In genomic region chr20:33532753-33533459, GRCh38 we compare ENCODE assay signal across 14 cellular contexts. TPM values are rescaled to one million over a fixed set of nuclear protein-coding genes. Genes with fewer than 3 reads are reported as not detected.
A peak's percentile ranks its signal among the peaks of the same experiment; 100 is the strongest.
DNase-seq lines count a peak whose midpoint lies in the region; ATAC-seq and TF ChIP-seq lines count a peak whose summit lies in the region.
"Had no signal": no experiment of that assay in that cellular context is flagged by ENCODE, and none has a peak within 500 bp of the region (broad histone marks: within the 10 kb centered on the region; RNA-seq: fewer than 3 reads in every experiment).

No MANE protein-coding gene starts in this region.

- H3K4me3 ChIP-seq in CD4-positive, CD25-positive, alpha-beta regulatory T cell (ENCODE audit: low read depth, low read length): no peak overlapping the region
- no peak overlapping the region for H3K4me3 ChIP-seq in fibroblast of pulmonary artery (replicated peaks; ENCODE audit: low read depth, low read length)

- H3K4me3 Mint-ChIP-seq in CD4-positive, CD25-positive, alpha-beta regulatory T cell: no peak overlapping the region
- no peak overlapping the region for H3K4me3 Mint-ChIP-seq in H9

- no peak overlapping the region for H3K4ac ChIP-seq in H9 (ENCODE audit: low read depth, low read length)

- no peaks in the 10 kb centered on the region for H3K36me3 ChIP-seq in CD4-positive, CD25-positive, alpha-beta regulatory T cell (ENCODE audit: control insufficient read depth, insufficient read depth, low read length)

- H3K9me3 ChIP-seq in CD4-positive, CD25-positive, alpha-beta regulatory T cell (ENCODE audit: control insufficient read depth in 2 of 2, low read length in 2 of 2): no peaks in the 10 kb centered on the region
- H3K9me3 ChIP-seq in H9 (ENCODE audit: control insufficient read depth, low read depth, low read length): no peaks in the 10 kb centered on the region

- ATAC-seq in CD4-positive, CD25-positive, alpha-beta regulatory T cell (ENCODE audit: low read depth in 2 of 2): no peak
- no peak for ATAC-seq in GM21576 (IDR thresholded peaks at IDR 0.05; ENCODE audit: unreplicated experiment)

- H3K27ac Mint-ChIP-seq in CD4-positive, CD25-positive, alpha-beta regulatory T cell: peak overlapping the region in 2 of 3 donors; percentile 38 to 39
- H3K27ac Mint-ChIP-seq in H9: no peak overlapping the region

- H3K9me3 Mint-ChIP-seq in CD4-positive, CD25-positive, alpha-beta regulatory T cell: peaks cover 0 to 3% (median 0%) of the 10 kb centered on the region in 7 donors
- H3K9me3 Mint-ChIP-seq in H9: peaks cover 12 to 15% of the 10 kb centered on the region in 2 experiments

- no peaks in the 10 kb centered on the region for H3K27me3 Mint-ChIP-seq in CD4-positive, CD25-positive, alpha-beta regulatory T cell
- H3K27me3 Mint-ChIP-seq in H9 (ENCODE audit: low read depth): peaks cover 3% of the 10 kb centered on the region; the same call in 1 of the 2 replicates

- no peak overlapping the region for H2BK5ac ChIP-seq in H9 (ENCODE audit: insufficient read length, low read length)

- in situ Hi-C loops in KBM-7 (cut with MboI; ENCODE audit: low pct_unique_long_range_greater_than_20kb, low sequenced_read_pairs): no loop called here

- H3K23ac ChIP-seq in H9 (ENCODE audit: insufficient read length, low read depth, low read length): no peak overlapping the region

- no peak overlapping the region for H2AK5ac ChIP-seq in H9 (ENCODE audit: insufficient read length, low read length)

- WGBS in H9 (ENCODE audit: extremely low coverage, insufficient read length, low lambda C conversion rate): no CpG with 5 or more reads among the region's 2 CpGs

- H3K4me1 Mint-ChIP-seq in CD4-positive, CD25-positive, alpha-beta regulatory T cell: peaks cover 16 to 41% (median 26%) of the 10 kb centered on the region in 4 donors
- H3K4me1 Mint-ChIP-seq in H9: peaks cover 4 to 7% of the 10 kb centered on the region in 2 experiments

- no peak overlapping the region for H2BK12ac ChIP-seq in H9 (ENCODE audit: insufficient read length, low read depth, low read length)

- H3K79me1 ChIP-seq in H9 (ENCODE audit: insufficient read depth, low read depth, low read length, poor library complexity, severe bottlenecking): no peaks in the 10 kb centered on the region

- DNase-seq in CD4-positive, CD25-positive, alpha-beta regulatory T cell: no peak
- peak; percentile 28 for DNase-seq in NCI-H748 (lab: John Stamatoyannopoulos, UW; ENCODE audit: unreplicated experiment)
- DNase-seq in fibroblast of pulmonary artery (ENCODE audit: low read depth): peak; percentile 59
- peak; percentile 26 for DNase-seq in myocyte (ENCODE audit: low read depth)
- DNase-seq in H9: no peak
- DNase-seq in KBM-7: no peak
- DNase-seq: activated CD4-positive, alpha-beta T cell treated with anti-CD3 and anti-CD28 coated beads, Interleukin-2, amount 50 U/mL, for 1 hour; cerebellar nuclear complex; hippocampal formation; NCI-H1048; posterior cingulate gyrus; SIG-M5 had no signal

- no peaks in the 10 kb centered on the region for H3K23me2 ChIP-seq in H9 (ENCODE audit: insufficient read length, low read depth, low read length, poor library complexity, severe bottlenecking)

- H4K5ac ChIP-seq in H9 (ENCODE audit: insufficient read length, low read depth, low read length): no peak overlapping the region

- H3K4me1 ChIP-seq in CD4-positive, CD25-positive, alpha-beta regulatory T cell (ENCODE audit: control insufficient read depth, insufficient read depth, low read length, poor library complexity, severe bottlenecking): no peaks in the 10 kb centered on the region
- no peaks in the 10 kb centered on the region for H3K4me1 ChIP-seq in H9 (ENCODE audit: insufficient read depth, low read length)

- TF ChIP-seq CTCF in fibroblast of pulmonary artery (IDR thresholded peaks at IDR 0.05; ENCODE audit: low read length, missing control alignments) (no peak), H9 (conservative IDR thresholded peaks at IDR 0.05) (no peak)

- H2BK20ac ChIP-seq in H9 (ENCODE audit: low read depth, low read length, poor library complexity, severe bottlenecking): no peak overlapping the region

- H3T11ph ChIP-seq in H9 (ENCODE audit: low read length): no peak overlapping the region

- no peak overlapping the region for H3K56ac ChIP-seq in H9 (ENCODE audit: insufficient read length, low read depth, low read length)

- no peaks in the 10 kb centered on the region for H3K27me3 ChIP-seq in CD4-positive, CD25-positive, alpha-beta regulatory T cell (ENCODE audit: control insufficient read depth, insufficient read depth, low read length)
- H3K27me3 ChIP-seq in H9 (ENCODE audit: insufficient read depth, low read length): no peaks in the 10 kb centered on the region

- no peak overlapping the region for H3K27ac ChIP-seq in CD4-positive, CD25-positive, alpha-beta regulatory T cell (ENCODE audit: insufficient read depth, low read length, poor library complexity, severe bottlenecking)
- H3K27ac ChIP-seq in H9 (ENCODE audit: insufficient read length, low read depth, low read length): no peak overlapping the region
- H3K27ac ChIP-seq: epithelial cell of prostate had no signal

- no peak overlapping the region for H2BK120ac ChIP-seq in H9 (ENCODE audit: low read depth, low read length, poor library complexity, severe bottlenecking)

- H3K79me2 ChIP-seq in H9 (ENCODE audit: insufficient read depth, low read length): no peaks in the 10 kb centered on the region; the same call in 1 of the 2 replicates

- H4K8ac ChIP-seq in H9 (replicated peaks; ENCODE audit: insufficient read length, low read depth, low read length): no peak overlapping the region

- no peak overlapping the region for H3K9ac ChIP-seq in H9 (ENCODE audit: extremely low read depth, insufficient read length, low read length)

- H4K20me1 ChIP-seq in H9 (ENCODE audit: control insufficient read depth, insufficient read depth, insufficient read length): no peaks in the 10 kb centered on the region

- H4K91ac ChIP-seq in H9 (ENCODE audit: insufficient read length, low read depth, low read length): no peak overlapping the region

- H3K4me2 ChIP-seq in H9 (ENCODE audit: insufficient read depth, insufficient read length, low read length): no peak overlapping the region

- no peak overlapping the region for H3K14ac ChIP-seq in H9 (ENCODE audit: insufficient read depth, low read length)

- no peak overlapping the region for H2BK15ac ChIP-seq in H9 (ENCODE audit: low read depth, low read length)

- H3K18ac ChIP-seq in H9 (ENCODE audit: insufficient read length, low read depth, low read length): no peak overlapping the region

- peaks cover 17% of the 10 kb centered on the region for H3K36me3 Mint-ChIP-seq in CD4-positive, CD25-positive, alpha-beta regulatory T cell
- H3K36me3 Mint-ChIP-seq in H9 (ENCODE audit: insufficient read depth in 1 of 3, low read depth in 3 of 3): peaks cover 11 to 14% (median 13%) of the 10 kb centered on the region in 3 experiments

- no peak overlapping the region for H2AFZ ChIP-seq in H9 (ENCODE audit: low read length)

RNA-seq across cellular contexts. Expression of gene CBFA2T2, which starts 43.0 kb away (rescaled TPM):
- 31.0 TPM for total RNA-seq in CD4-positive, CD25-positive, alpha-beta regulatory T cell
- polyA plus RNA-seq in CD4-positive, CD25-positive, alpha-beta regulatory T cell: 10 to 100 TPM; 11.8 to 14.8 (median 13.2) TPM
- total RNA-seq in myocyte (12.4 and 14.3 TPM in 2 replicates), H9 (2021) (10.9 and 11.2 TPM in 2 replicates)
- polyA plus RNA-seq in myocyte (2012): 9.4 TPM

Comparison
In these comparisons a context has a peak if more than half of its experiments do, and no peak if none do; other contexts are left out.
1. DNase-seq: peak in NCI-H748 (single experiment), fibroblast of pulmonary artery (single experiment) and myocyte (single experiment); none in CD4-positive, CD25-positive, alpha-beta regulatory T cell (0 of 3), H9 (single experiment) and KBM-7 (single experiment).
2. H3K27ac Mint-ChIP-seq: peak in CD4-positive, CD25-positive, alpha-beta regulatory T cell (2 of 3); none in H9 (0 of 3).